Comparison of ENCODE assay signal across 5 cellular contexts in genomic region chr2:95824218-95824617, GRCh38.
A peak's percentile ranks its signal among the peaks of the same experiment; 100 is the strongest.
DNase-seq lines count a peak whose midpoint lies in the region; ATAC-seq, FAIRE-seq and TF ChIP-seq lines count a peak whose summit lies in the region.
"Not testable (repeated sequence)": the region's sequence is repeated elsewhere in the genome, so short reads cannot be mapped to it uniquely, and the experiment has no call there.

No MANE protein-coding gene starts in this region.

- H3K4me3 ChIP-seq in HEK293 (ENCODE audit: low read depth, low read length); K562; HepG2 (replicated peaks in 1 of 3; ENCODE audit: insufficient read depth in 1 of 3, low read depth in 2 of 3, low read length in 3 of 3): not testable (repeated sequence)

- not testable (repeated sequence) for H3K36me3 ChIP-seq in HEK293 (ENCODE audit: control insufficient read depth in 2 of 2, insufficient read depth in 1 of 2, low read length in 2 of 2); K562 (ENCODE audit: control insufficient read depth, insufficient read depth, low read length); HepG2 (replicated peaks in 1 of 2; ENCODE audit: control insufficient read depth in 1 of 2, insufficient read depth in 2 of 2, low read length in 2 of 2)

- H3K4me1 ChIP-seq in HEK293 (ENCODE audit: control insufficient read depth, insufficient read depth, low read length); K562 (replicated peaks in 1 of 2; ENCODE audit: control insufficient read depth in 2 of 2, insufficient read depth in 2 of 2, low read length in 2 of 2); HepG2 (ENCODE audit: insufficient read depth, low read length): not testable (repeated sequence)

- in situ Hi-C loops in K562 (cut with MboI): loop anchor here (25.0 kb wide), 1 partner anchor 1588 kb away; no protein-coding TSS in a partner anchor
- in situ Hi-C loops in HepG2 (cut with HindIII; ENCODE audit: extremely low pct_ligation_motif_present, low pct_unique_long_range_greater_than_20kb): not testable (repeated sequence)

- not testable (repeated sequence) for H3K9me1 ChIP-seq in K562 (ENCODE audit: control insufficient read depth, insufficient read depth, low read length)

- POLR2A ChIA-PET in HEK293 (lab: Yijun Ruan, JAX); K562 (lab: Yijun Ruan, JAX); HepG2 (lab: Yijun Ruan, JAX): not testable (repeated sequence)

- H2AFZ ChIP-seq in K562 (ENCODE audit: low read depth, low read length); HepG2 (ENCODE audit: low read length): not testable (repeated sequence)

- H3K27me3 ChIP-seq in K562 (ENCODE audit: control insufficient read depth in 2 of 2, insufficient read depth in 2 of 2, low read length in 2 of 2); HepG2 (ENCODE audit: control insufficient read depth in 1 of 2, insufficient read depth in 2 of 2, low read length in 2 of 2): not testable (repeated sequence)

- H3K4me2 ChIP-seq in K562 (ENCODE audit: insufficient read depth, low read length); HepG2 (ENCODE audit: low read depth, low read length): not testable (repeated sequence)

- DNase-seq in OCI-M1 (lab: John Stamatoyannopoulos, UW) (peak; percentile 2), myocyte (ENCODE audit: low read depth) (peak; percentile 5)
- DNase-seq in K562 (ENCODE audit: extremely low read depth in 1 of 4, low spot score in 3 of 4); HepG2 (ENCODE audit: low spot score): not testable (repeated sequence)

- H3K9me3 ChIP-seq in HEK293 (ENCODE audit: control insufficient read depth, insufficient read depth, low read depth, low read length); K562 (replicated peaks; ENCODE audit: control insufficient read depth, insufficient read depth, low read depth, low read length): not testable (repeated sequence)
- peaks cover 69% of the 10 kb centered on the region for H3K9me3 ChIP-seq in HepG2 (ENCODE audit: low read length)

- not testable (repeated sequence) for H3K79me2 ChIP-seq in K562 (ENCODE audit: control insufficient read depth, insufficient read depth, low read length); HepG2 (ENCODE audit: insufficient read depth, low read length)

- TF ChIP-seq EP300 in K562 (IDR thresholded peaks at IDR 0.05; ENCODE audit: low read length); HepG2 (IDR thresholded peaks at IDR 0.05; ENCODE audit: low read depth in 2 of 2, low read length in 2 of 2); HepG2 (CRISPR knock-in tag; IDR thresholded peaks at IDR 0.05; ENCODE audit: borderline replicate concordance): not testable (repeated sequence)

- FAIRE-seq in K562 (lab: Jason Lieb, UNC); HepG2 (lab: Jason Lieb, UNC): not testable (repeated sequence)

- H3K27ac ChIP-seq in HEK293 (ENCODE audit: extremely low read depth, low read depth, low read length); K562 (ENCODE audit: extremely low read depth, low read depth, low read length); HepG2 (ENCODE audit: extremely low read length, insufficient read depth, low read length): not testable (repeated sequence)

- not testable (repeated sequence) for BruUV-seq in K562 (replicated peaks; lab: Mats Ljungman, UMichigan); HepG2 (replicated peaks; lab: Mats Ljungman, UMichigan)

- WGBS in K562 (ENCODE audit: insufficient coverage, low coverage, missing lambda C conversion rate): 67% methylated on average over 2 of the region's 3 CpGs
- 50% methylated on average over 2 of the region's 3 CpGs for WGBS in HepG2 (ENCODE audit: low lambda C conversion rate)

- intact Hi-C loops in K562 (cut with micrococcal nuclease); HepG2 (cut with micrococcal nuclease; ENCODE audit: unreplicated experiment): not testable (repeated sequence)

- TF ChIP-seq RAD21 in K562 (CRISPR knock-in tag; conservative IDR thresholded peaks at IDR 0.05 in 1 of 2, IDR thresholded peaks at IDR 0.05 in 1 of 2); HepG2 (CRISPR knock-in tag; IDR thresholded peaks at IDR 0.05): not testable (repeated sequence)

- not testable (repeated sequence) for TF ChIP-seq POLR2A in K562 (conservative IDR thresholded peaks at IDR 0.05); HepG2 (IDR thresholded peaks at IDR 0.05; ENCODE audit: insufficient read depth in 1 of 2, low read depth in 2 of 2, low read length in 2 of 2)

- not testable (repeated sequence) for H3K9ac ChIP-seq in K562 (ENCODE audit: insufficient read depth in 1 of 2, low read depth in 2 of 2, low read length in 2 of 2); HepG2 (ENCODE audit: insufficient read depth, low read depth, low read length)

- CTCF ChIA-PET in HEK293 (lab: Yijun Ruan, JAX); K562 (lab: Yijun Ruan, JAX; ENCODE audit: low intra/inter-chr PET ratio); HepG2 (lab: Yijun Ruan, JAX; ENCODE audit: low intra/inter-chr PET ratio, low total read pairs): not testable (repeated sequence)

- H4K20me1 ChIP-seq in K562 (replicated peaks; ENCODE audit: control insufficient read depth, insufficient read depth, low read length); HepG2 (ENCODE audit: insufficient read depth, low read length): not testable (repeated sequence)

- TF ChIP-seq CTCF in HEK293 (tag by site-specific recombination; IDR thresholded peaks at IDR 0.05); K562 (IDR thresholded peaks at IDR 0.05 in 2 of 3, conservative IDR thresholded peaks at IDR 0.05 in 1 of 3; ENCODE audit: insufficient read depth in 2 of 3, low read depth in 1 of 3, low read length in 3 of 3); HepG2 (CRISPR knock-in tag; IDR thresholded peaks at IDR 0.05): not testable (repeated sequence)

- ATAC-seq in K562, HepG2: not testable (repeated sequence)

TF ChIP-seq in HEK293, 187 proteins besides CTCF, POLR2A, EP300 and RAD21:
- peak; percentile 24 for TF ChIP-seq SETDB1 (IDR thresholded peaks at IDR 0.05; ENCODE audit: insufficient read length, low read length)

TF ChIP-seq in K562, 482 proteins besides CTCF, POLR2A, EP300 and RAD21:
- TF ChIP-seq ZFP1 (CRISPR knock-in tag; IDR thresholded peaks at IDR 0.05): peak; percentile 71; the same call in 1 of the 2 replicates

TF ChIP-seq in HepG2, 621 proteins besides CTCF, POLR2A, EP300 and RAD21:
- TF ChIP-seq ZNF337 (CRISPR knock-in tag; IDR thresholded peaks at IDR 0.05; ENCODE audit: borderline replicate concordance, low read depth): peak; percentile 61; the same call in 1 of the 2 replicates
